In genomic region chr10:50395279-50395678, GRCh38 we compare ENCODE assay signal across 1 cellular context.
TF ChIP-seq lines count a peak whose summit lies in the region.

No MANE protein-coding gene starts in this region.

TF ChIP-seq in HepG2, 621 proteins besides CTCF, POLR2A, EP300 and RAD21 (continued from another document and continues in another):
- TF ChIP-seq ATF2 (CRISPR knock-in tag; IDR thresholded peaks at IDR 0.05) (no peak), TAF15 (IDR thresholded peaks at IDR 0.05; ENCODE audit: low read depth, low read length, poor library complexity, severe bottlenecking) (no peak), TMF1 (CRISPR knock-in tag; IDR thresholded peaks at IDR 0.05; ENCODE audit: low read depth) (no peak), RFX3 (CRISPR knock-in tag; IDR thresholded peaks at IDR 0.05) (no peak), ZFY (CRISPR knock-in tag; IDR thresholded peaks at IDR 0.05) (no peak), HNF4G (IDR thresholded peaks at IDR 0.05; ENCODE audit: borderline replicate concordance, low read depth, low read length) (peak; percentile 49; the same call in 1 of the 2 replicates), HNF4G (CRISPR knock-in tag; IDR thresholded peaks at IDR 0.05; ENCODE audit: borderline replicate concordance, low read depth) (no peak), ZBTB20 (CRISPR knock-in tag; IDR thresholded peaks at IDR 0.05; ENCODE audit: borderline replicate concordance, low read depth) (no peak), ZNF660 (CRISPR knock-in tag; IDR thresholded peaks at IDR 0.05; ENCODE audit: borderline replicate concordance, low read depth) (no peak), RFXAP (CRISPR knock-in tag; IDR thresholded peaks at IDR 0.05; ENCODE audit: borderline replicate concordance) (no peak), MXD1 (CRISPR knock-in tag; IDR thresholded peaks at IDR 0.05) (no peak), CC2D1A (CRISPR knock-in tag; IDR thresholded peaks at IDR 0.05) (no peak), GPN1 (CRISPR knock-in tag; IDR thresholded peaks at IDR 0.05; ENCODE audit: borderline replicate concordance) (no peak), ZMYM2 (CRISPR knock-in tag; IDR thresholded peaks at IDR 0.05) (no peak), TFDP1 (CRISPR knock-in tag; IDR thresholded peaks at IDR 0.05; ENCODE audit: borderline replicate concordance) (no peak), ATF3 (CRISPR knock-in tag; IDR thresholded peaks at IDR 0.05) (no peak), FOXP1 (IDR thresholded peaks at IDR 0.05) (no peak), FOXP1 (CRISPR knock-in tag; IDR thresholded peaks at IDR 0.05) (peak; percentile 83), GTF3A (CRISPR knock-in tag; conservative IDR thresholded peaks at IDR 0.05) (no peak), PTBP1 (IDR thresholded peaks at IDR 0.05; ENCODE audit: low read depth, low read length, poor library complexity, severe bottlenecking) (no peak), ZSCAN12 (CRISPR knock-in tag; IDR thresholded peaks at IDR 0.05) (no peak), ZUFSP (CRISPR knock-in tag; IDR thresholded peaks at IDR 0.05; ENCODE audit: borderline replicate concordance) (no peak), ZNF235 (CRISPR knock-in tag; IDR thresholded peaks at IDR 0.05; ENCODE audit: borderline replicate concordance) (no peak), ZNF496 (CRISPR knock-in tag; IDR thresholded peaks at IDR 0.05; ENCODE audit: insufficient replicate concordance) (no peak), ARNT2 (CRISPR knock-in tag; IDR thresholded peaks at IDR 0.05; ENCODE audit: low read depth) (no peak), ZFAT (CRISPR knock-in tag; conservative IDR thresholded peaks at IDR 0.05) (no peak), PPARG (CRISPR knock-in tag; conservative IDR thresholded peaks at IDR 0.05) (0 out of 2 replicates have a peak, but pooled peaks have one; percentile 37), ZNF326 (CRISPR knock-in tag; IDR thresholded peaks at IDR 0.05; ENCODE audit: borderline replicate concordance) (no peak), ZNF264 (CRISPR knock-in tag; IDR thresholded peaks at IDR 0.05) (no peak), BATF2 (CRISPR knock-in tag; IDR thresholded peaks at IDR 0.05) (no peak), AHDC1 (CRISPR knock-in tag; IDR thresholded peaks at IDR 0.05; ENCODE audit: borderline replicate concordance) (peak; percentile 83; the same call in 1 of the 2 replicates), HOXA7 (CRISPR knock-in tag; IDR thresholded peaks at IDR 0.05) (no peak), ISX (CRISPR knock-in tag; conservative IDR thresholded peaks at IDR 0.05) (no peak), GATAD2A (CRISPR knock-in tag; IDR thresholded peaks at IDR 0.05) (peak; percentile 97), DRAP1 (CRISPR knock-in tag; IDR thresholded peaks at IDR 0.05) (no peak), RARA (CRISPR knock-in tag; IDR thresholded peaks at IDR 0.05) (peak; percentile 61), SNAPC4 (CRISPR knock-in tag; IDR thresholded peaks at IDR 0.05) (no peak), SKIL (CRISPR knock-in tag; IDR thresholded peaks at IDR 0.05; ENCODE audit: borderline replicate concordance) (peak; percentile 54; the same call in 1 of the 2 replicates), ZSCAN29 (CRISPR knock-in tag; conservative IDR thresholded peaks at IDR 0.05) (no peak), ETS1 (CRISPR knock-in tag; IDR thresholded peaks at IDR 0.05) (no peak), ATM (IDR thresholded peaks at IDR 0.05; ENCODE audit: borderline replicate concordance) (no peak), ZBTB1 (CRISPR knock-in tag; IDR thresholded peaks at IDR 0.05; ENCODE audit: borderline replicate concordance) (no peak)
